19 cellular contexts compared by ENCODE assay signal in genomic region chr4:156948738-156949137, GRCh38. TPM values are rescaled to one million over a fixed set of nuclear protein-coding genes. Genes with fewer than 3 reads are reported as not detected.
DNase-seq lines count a peak whose midpoint lies in the region; ATAC-seq, FAIRE-seq and TF ChIP-seq lines count a peak whose summit lies in the region.
"Had no signal": no experiment of that assay in that cellular context is flagged by ENCODE, and none has a peak within 500 bp of the region (broad histone marks: within the 10 kb centered on the region; RNA-seq: fewer than 3 reads in every experiment).

No MANE protein-coding gene starts in this region.

- DNase-seq in DMS 273 treated with DMSO at 0.1 percent for 48 hours (lab: John Stamatoyannopoulos, UW), result peak; percentile 10
- no peak for DNase-seq in Panc1 (ENCODE audit: low read depth, low spot score)
- DNase-seq in fibroblast of lung (ENCODE audit: low read depth in 2 of 2), result no peak
- DNase-seq in renal cortical epithelial cell (ENCODE audit: low read depth), result peak; percentile 74
- no peak for DNase-seq in effector memory CD8-positive, alpha-beta T cell
- no peak for DNase-seq in frontal cortex (ENCODE audit: low spot score in 2 of 2)
- no peak for DNase-seq in NCI-H510A treated with DMSO at 0.1 percent for 48 hours (lab: John Stamatoyannopoulos, UW)
- no peak for DNase-seq in DMS53 (lab: John Stamatoyannopoulos, UW)
- DNase-seq: activated CD8-positive, alpha-beta memory T cell treated with anti-CD3 and anti-CD28 coated beads, Interleukin-2, amount 50 U/mL, for 48 hours; cerebellar nuclear complex; hippocampal formation; left colon; naive thymus-derived CD8-positive, alpha-beta T cell; NCI-H1105; stimulated activated CD4-positive, alpha-beta T cell treated with anti-CD3 and anti-CD28 coated beads, Interleukin-4, amount 100 ng/mL, for 4 hours had no signal

- peaks cover 3% of the 10 kb centered on the region for H3K36me3 Mint-ChIP-seq in effector memory CD8-positive, alpha-beta T cell (ENCODE audit: insufficient read depth)
- H3K36me3 Mint-ChIP-seq: activated naive CD4-positive, alpha-beta T cell treated with anti-CD3 and anti-CD28 coated beads, Interleukin-2, amount 50 U/mL, for 24 hours; naive thymus-derived CD8-positive, alpha-beta T cell had no signal

- H3K4me1 ChIP-seq in Panc1 (ENCODE audit: control insufficient read depth, insufficient read depth, low read length) (peaks cover 64% of the 10 kb centered on the region), fibroblast of lung (ENCODE audit: control insufficient read depth, extremely low read depth, insufficient read depth, low read length) (peaks cover 35% of the 10 kb centered on the region)

- peak; percentile 48; the same call in 1 of the 2 replicates for ATAC-seq in Panc1
- ATAC-seq in effector memory CD8-positive, alpha-beta T cell (replicated peaks), result no peak
- ATAC-seq: activated CD4-positive, CD25-positive, alpha-beta regulatory T cell treated with anti-CD3 and anti-CD28 coated beads, Interleukin-2, amount 50 U/mL, for 24 hours; GM23338; left colon; naive thymus-derived CD8-positive, alpha-beta T cell had no signal

- CTCF ChIA-PET in Panc1 (lab: Charles Lee), result interaction anchor here (0.7 kb wide), 1 partner anchor 24 kb away, joined by 5 read pairs; no protein-coding TSS in a partner anchor

- H3K27ac ChIP-seq in Panc1 (ENCODE audit: low read length), result peak overlapping the region; percentile 85
- H3K27ac ChIP-seq in fibroblast of lung (ENCODE audit: insufficient read depth, low read length), result peak overlapping the region; percentile 52

- peaks cover 83% of the 10 kb centered on the region for H3K79me2 ChIP-seq in fibroblast of lung (ENCODE audit: control insufficient read depth, insufficient read depth, low read length)

- no peak for TF ChIP-seq CTCF in Panc1 (IDR thresholded peaks at IDR 0.05)
- TF ChIP-seq CTCF in fibroblast of lung (conservative IDR thresholded peaks at IDR 0.05 in 1 of 2, IDR thresholded peaks at IDR 0.05 in 1 of 2; ENCODE audit: low read depth in 1 of 2, low read length in 2 of 2), result no peak

- H3K27ac Mint-ChIP-seq in effector memory CD8-positive, alpha-beta T cell, result no peak overlapping the region
- H3K27ac Mint-ChIP-seq: activated naive CD4-positive, alpha-beta T cell treated with anti-CD3 and anti-CD28 coated beads, Interleukin-2, amount 50 U/mL, for 24 hours; GM23338; naive thymus-derived CD8-positive, alpha-beta T cell had no signal

- no peak overlapping the region for H2AFZ ChIP-seq in fibroblast of lung (ENCODE audit: low read length)
- H2AFZ ChIP-seq: GM23338 had no signal

- H3K4me3 ChIP-seq in Panc1 (ENCODE audit: low read depth in 2 of 2, low read length in 2 of 2) (peak overlapping the region in 1 of 2 experiments; percentile 34; a peak in 2 of 4 replicates), fibroblast of lung (replicated peaks in 1 of 4; ENCODE audit: control extremely low read depth in 1 of 4, insufficient read depth in 1 of 4, low read depth in 3 of 4, low read length in 4 of 4) (no peak overlapping the region)
- H3K4me3 ChIP-seq: GM23338 had no signal

- no peaks in the 10 kb centered on the region for H3K27me3 Mint-ChIP-seq in effector memory CD8-positive, alpha-beta T cell
- H3K27me3 Mint-ChIP-seq: activated naive CD4-positive, alpha-beta T cell treated with anti-CD3 and anti-CD28 coated beads, Interleukin-2, amount 50 U/mL, for 24 hours had no signal

- no TSS peak for BruUV-seq in Panc1 (replicated peaks; lab: Mats Ljungman, UMichigan)

- H3K9me3 ChIP-seq in Panc1 (ENCODE audit: control insufficient read depth, insufficient read depth, low read depth, low read length), result no peaks in the 10 kb centered on the region
- H3K9me3 ChIP-seq in fibroblast of lung (ENCODE audit: control insufficient read depth, insufficient read depth, low read depth, low read length), result no peaks in the 10 kb centered on the region

- H3K36me3 ChIP-seq in Panc1 (ENCODE audit: control insufficient read depth, insufficient read depth, low read length) (no peaks in the 10 kb centered on the region), fibroblast of lung (ENCODE audit: control insufficient read depth, insufficient read depth, low read length) (no peaks in the 10 kb centered on the region)

- FAIRE-seq in frontal cortex (lab: Jason Lieb, UNC), result no peak

- H3K9ac ChIP-seq in fibroblast of lung (ENCODE audit: insufficient read depth, low read length), result no peak overlapping the region

- no peaks in the 10 kb centered on the region for H3K4me1 Mint-ChIP-seq in effector memory CD8-positive, alpha-beta T cell (ENCODE audit: low read depth in 2 of 2)
- H3K4me1 Mint-ChIP-seq: activated naive CD4-positive, alpha-beta T cell treated with anti-CD3 and anti-CD28 coated beads, Interleukin-2, amount 50 U/mL, for 24 hours; naive thymus-derived CD8-positive, alpha-beta T cell had no signal

- in situ Hi-C loops in Panc1 (cut with HindIII; ENCODE audit: low pct_unique_long_range_greater_than_20kb, low sequenced_read_pairs), result no loop called here

- no peak overlapping the region for H3K4me2 ChIP-seq in fibroblast of lung (ENCODE audit: extremely low read depth, insufficient read depth, low read length)
- H3K4me2 ChIP-seq: GM23338 had no signal

- H3K4me3 Mint-ChIP-seq in effector memory CD8-positive, alpha-beta T cell, result no peak overlapping the region
- H3K4me3 Mint-ChIP-seq: activated naive CD4-positive, alpha-beta T cell treated with anti-CD3 and anti-CD28 coated beads, Interleukin-2, amount 50 U/mL, for 24 hours; GM23338; naive thymus-derived CD8-positive, alpha-beta T cell had no signal

- peaks cover 10 to 13% of the 10 kb centered on the region in 2 donors for H3K9me3 Mint-ChIP-seq in effector memory CD8-positive, alpha-beta T cell
- H3K9me3 Mint-ChIP-seq: activated naive CD4-positive, alpha-beta T cell treated with anti-CD3 and anti-CD28 coated beads, Interleukin-2, amount 50 U/mL, for 24 hours; GM23338; naive thymus-derived CD8-positive, alpha-beta T cell had no signal

- no peaks in the 10 kb centered on the region for H3K27me3 ChIP-seq in Panc1 (ENCODE audit: control insufficient read depth, insufficient read depth, low read length)
- H3K27me3 ChIP-seq in fibroblast of lung (ENCODE audit: control insufficient read depth, insufficient read depth, low read length), result no peaks in the 10 kb centered on the region

- intact Hi-C loops in Panc1 (cut with micrococcal nuclease; ENCODE audit: unreplicated experiment), result no loop called here

- POLR2A ChIA-PET in Panc1 (lab: Charles Lee), result no interaction called here

- H4K20me1 ChIP-seq in fibroblast of lung (ENCODE audit: control insufficient read depth, extremely low read depth, insufficient read depth, low read length), result no peaks in the 10 kb centered on the region

RNA-seq across cellular contexts. Expression of gene PDGFC, which starts 22.9 kb away (rescaled TPM):
- 14.5 TPM for total RNA-seq in Panc1 (2021; ENCODE audit: unreplicated experiment)
- polyA plus RNA-seq in Panc1 (2012; ENCODE audit: insufficient read length), result 9.3 TPM
- total RNA-seq in fibroblast of lung, result 67.3 and 103 TPM in 2 replicates
- 43.4 and 55.3 TPM in 2 replicates for polyA plus RNA-seq in fibroblast of lung
- 46.0 and 65.9 TPM in 2 replicates for polyA plus RNA-seq in fibroblast of lung (2012)
- polyA minus RNA-seq in fibroblast of lung (ENCODE audit: low replicate concordance), result 44.5 and 45.4 TPM in 2 replicates
- 133 and 173 TPM in 2 replicates for total RNA-seq in renal cortical epithelial cell
- 33.4 TPM for total RNA-seq in frontal cortex
- total RNA-seq: naive thymus-derived CD8-positive, alpha-beta T cell; T-helper 1 cell treated with Interleukin-12 subunit alpha and Interleukin-12 subunit beta and Interleukin-4 antibody, amounts not matched to agents 30 ng/mL and 1 ng/mL, for 36 hours had no signal
- polyA plus RNA-seq: naive thymus-derived CD8-positive, alpha-beta T cell had no signal

Comparison
In these comparisons a context has a peak if more than half of its experiments do, and no peak if none do; other contexts are left out.
1. DNase-seq: peak in DMS 273 treated with DMSO at 0.1 percent for 48 hours (single experiment) and renal cortical epithelial cell (single experiment); none in Panc1 (single experiment), fibroblast of lung (0 of 2), effector memory CD8-positive, alpha-beta T cell (0 of 3), frontal cortex (0 of 2), NCI-H510A treated with DMSO at 0.1 percent for 48 hours (single experiment) and DMS53 (single experiment).